In the genomic region with DNA sequence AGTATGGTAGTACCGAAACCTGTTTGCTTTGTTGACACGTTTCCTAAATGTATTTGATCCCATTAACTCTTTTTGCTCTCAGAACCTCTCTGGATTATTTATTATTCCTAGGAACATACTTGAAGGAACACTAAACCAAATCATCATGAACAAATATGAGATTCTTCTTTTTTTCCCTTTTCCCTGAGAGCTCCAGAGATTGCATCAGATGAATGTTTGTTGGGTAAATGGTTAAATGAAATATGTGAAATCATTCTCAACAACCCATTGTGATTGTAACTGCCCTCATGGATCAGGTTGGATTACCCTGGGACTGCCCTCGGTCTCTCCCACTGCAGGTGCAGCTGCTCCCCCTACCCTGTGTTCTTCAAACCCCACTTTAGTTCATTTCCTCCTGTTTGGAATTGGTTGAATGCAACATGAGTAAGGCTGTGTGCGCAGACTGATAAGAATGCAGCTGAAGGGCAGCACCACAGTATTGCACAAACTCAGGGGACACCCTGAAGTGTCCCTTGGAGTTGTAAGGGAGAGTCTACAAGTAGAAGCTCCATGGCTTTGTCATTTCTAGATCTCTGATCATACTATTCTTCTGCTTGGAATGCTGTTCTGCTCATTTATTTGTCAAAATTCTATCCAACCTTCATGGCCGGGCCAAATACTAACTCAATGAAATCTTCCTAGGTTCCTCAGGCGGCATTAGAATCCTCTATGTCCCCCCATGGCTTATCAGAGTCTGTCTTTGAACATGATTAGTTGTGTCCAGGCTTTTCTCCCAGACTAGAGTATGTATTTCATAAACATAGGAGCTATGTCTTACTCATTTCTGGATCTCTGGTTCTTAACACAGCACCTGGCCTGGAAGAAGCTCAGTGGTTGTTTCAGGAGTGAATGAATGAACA, we compare ENCODE assay signal across 1 cellular context.
TF ChIP-seq lines count a peak whose summit lies in the region.

No MANE protein-coding gene starts in this region.

TF ChIP-seq in K562, 482 proteins besides CTCF, POLR2A, EP300 and RAD21 (continued from another document and continues in another):
- TF ChIP-seq FIP1L1 (IDR thresholded peaks at IDR 0.05; ENCODE audit: low read depth, low read length, poor library complexity, severe bottlenecking) (no peak), ZNF384 (IDR thresholded peaks at IDR 0.05; ENCODE audit: low read depth, low read length) (no peak), ETV1 (tag; conservative IDR thresholded peaks at IDR 0.05; ENCODE audit: low read depth) (peak; percentile 55; the same call in 1 of the 2 replicates), SPI1 (IDR thresholded peaks at IDR 0.05; ENCODE audit: borderline replicate concordance, low read depth, low read length) (0 out of 2 replicates have a peak, but pooled peaks have one; percentile 17), POLR2AphosphoS5 (IDR thresholded peaks at IDR 0.05; ENCODE audit: control insufficient read depth, insufficient read depth, low read depth, low read length) (peak; percentile 87), ARHGAP35 (IDR thresholded peaks at IDR 0.05; ENCODE audit: partially characterized antibody) (no peak), DIDO1 (tag; IDR thresholded peaks at IDR 0.05; ENCODE audit: low read depth) (0 out of 2 replicates have a peak, but pooled peaks have one; percentile 13), ZNF589 (CRISPR knock-in tag; IDR thresholded peaks at IDR 0.05; ENCODE audit: low read depth) (peak; percentile 50; the same call in 1 of the 2 replicates), ZNF232 (CRISPR knock-in tag; IDR thresholded peaks at IDR 0.05) (no peak), SRF (CRISPR knock-in tag; IDR thresholded peaks at IDR 0.05) (no peak), FOXJ2 (tag; IDR thresholded peaks at IDR 0.05) (no peak), TAF15 (IDR thresholded peaks at IDR 0.05; ENCODE audit: low read depth, low read length) (no peak), HLTF (IDR thresholded peaks at IDR 0.05) (0 out of 2 replicates have a peak, but pooled peaks have one; percentile 31), ZZZ3 (IDR thresholded peaks at IDR 0.05) (no peak), NRF1 (conservative IDR thresholded peaks at IDR 0.05 in 1 of 2, IDR thresholded peaks at IDR 0.05 in 1 of 2) (peak; percentile 84 to 87), PURB (CRISPR knock-in tag; IDR thresholded peaks at IDR 0.05; ENCODE audit: low read depth) (no peak), ZNF77 (CRISPR knock-in tag; IDR thresholded peaks at IDR 0.05) (no peak), MTA2 (IDR thresholded peaks at IDR 0.05; ENCODE audit: low read depth) (peak; percentile 79), OTX1 (CRISPR knock-in tag; IDR thresholded peaks at IDR 0.05) (no peak), DACH1 (IDR thresholded peaks at IDR 0.05; ENCODE audit: partially characterized antibody) (peak; percentile 39), TSC22D4 (tag; IDR thresholded peaks at IDR 0.05) (no peak), NBN (IDR thresholded peaks at IDR 0.05; ENCODE audit: low read depth) (peak; percentile 92), GTF2E2 (tag; IDR thresholded peaks at IDR 0.05) (no peak), ZKSCAN1 (IDR thresholded peaks at IDR 0.05; ENCODE audit: low read depth, low read length) (peak; percentile 20; the same call in 1 of the 2 replicates), GABPB2 (CRISPR knock-in tag; conservative IDR thresholded peaks at IDR 0.05) (no peak), MXI1 (IDR thresholded peaks at IDR 0.05; ENCODE audit: low read depth, low read length) (no peak), ARNT (IDR thresholded peaks at IDR 0.05) (peak; percentile 19 to 91; a peak in 2 of 4 replicates), ZFP1 (CRISPR knock-in tag; IDR thresholded peaks at IDR 0.05) (no peak), THRAP3 (IDR thresholded peaks at IDR 0.05; ENCODE audit: borderline replicate concordance) (no peak), POLR2B (IDR thresholded peaks at IDR 0.05; ENCODE audit: low read depth, partially characterized antibody) (no peak), TFAM (CRISPR knock-in tag; conservative IDR thresholded peaks at IDR 0.05) (no peak), MEF2A (IDR thresholded peaks at IDR 0.05; ENCODE audit: control insufficient read depth, low read depth, low read length) (no peak; the same call in 1 of the 2 replicates), MAZ (CRISPR knock-in tag; conservative IDR thresholded peaks at IDR 0.05 in 1 of 2, IDR thresholded peaks at IDR 0.05 in 1 of 2) (peak; percentile 37 to 80; a peak in 2 of 4 replicates), NFRKB (IDR thresholded peaks at IDR 0.05; ENCODE audit: low read depth) (no peak; the same call in 1 of the 2 replicates), STAG1 (CRISPR knock-in tag; IDR thresholded peaks at IDR 0.05; ENCODE audit: borderline replicate concordance) (no peak), POLR3A (IDR thresholded peaks at IDR 0.05; ENCODE audit: borderline replicate concordance, extremely low read depth, insufficient read depth, insufficient read length) (no peak), HNRNPLL (IDR thresholded peaks at IDR 0.05; ENCODE audit: low read depth, low read length, poor library complexity, severe bottlenecking) (peak; percentile 42), XRCC5 (IDR thresholded peaks at IDR 0.05; ENCODE audit: low read depth, low read length) (no peak), ZNF76 (CRISPR knock-in tag; IDR thresholded peaks at IDR 0.05; ENCODE audit: borderline replicate concordance) (no peak; the same call in 1 of the 2 replicates), SMARCA4 (IDR thresholded peaks at IDR 0.05) (peak; percentile 96), ASH1L (IDR thresholded peaks at IDR 0.05; ENCODE audit: borderline replicate concordance, low read depth, partially characterized antibody) (no peak), ZSCAN29 (IDR thresholded peaks at IDR 0.05) (no peak), PCBP2 (IDR thresholded peaks at IDR 0.05; ENCODE audit: low read depth, low read length, poor library complexity, severe bottlenecking) (no peak), CXXC5 (CRISPR knock-in tag; IDR thresholded peaks at IDR 0.05) (peak; percentile 90), HNRNPUL1 (IDR thresholded peaks at IDR 0.05; ENCODE audit: low read length) (no peak)
- TF ChIP-seq, protein P1, sequence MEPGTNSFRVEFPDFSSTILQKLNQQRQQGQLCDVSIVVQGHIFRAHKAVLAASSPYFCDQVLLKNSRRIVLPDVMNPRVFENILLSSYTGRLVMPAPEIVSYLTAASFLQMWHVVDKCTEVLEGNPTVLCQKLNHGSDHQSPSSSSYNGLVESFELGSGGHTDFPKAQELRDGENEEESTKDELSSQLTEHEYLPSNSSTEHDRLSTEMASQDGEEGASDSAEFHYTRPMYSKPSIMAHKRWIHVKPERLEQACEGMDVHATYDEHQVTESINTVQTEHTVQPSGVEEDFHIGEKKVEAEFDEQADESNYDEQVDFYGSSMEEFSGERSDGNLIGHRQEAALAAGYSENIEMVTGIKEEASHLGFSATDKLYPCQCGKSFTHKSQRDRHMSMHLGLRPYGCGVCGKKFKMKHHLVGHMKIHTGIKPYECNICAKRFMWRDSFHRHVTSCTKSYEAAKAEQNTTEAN (CRISPR knock-in tag; IDR thresholded peaks at IDR 0.05), result no peak
- TF ChIP-seq, protein P2, sequence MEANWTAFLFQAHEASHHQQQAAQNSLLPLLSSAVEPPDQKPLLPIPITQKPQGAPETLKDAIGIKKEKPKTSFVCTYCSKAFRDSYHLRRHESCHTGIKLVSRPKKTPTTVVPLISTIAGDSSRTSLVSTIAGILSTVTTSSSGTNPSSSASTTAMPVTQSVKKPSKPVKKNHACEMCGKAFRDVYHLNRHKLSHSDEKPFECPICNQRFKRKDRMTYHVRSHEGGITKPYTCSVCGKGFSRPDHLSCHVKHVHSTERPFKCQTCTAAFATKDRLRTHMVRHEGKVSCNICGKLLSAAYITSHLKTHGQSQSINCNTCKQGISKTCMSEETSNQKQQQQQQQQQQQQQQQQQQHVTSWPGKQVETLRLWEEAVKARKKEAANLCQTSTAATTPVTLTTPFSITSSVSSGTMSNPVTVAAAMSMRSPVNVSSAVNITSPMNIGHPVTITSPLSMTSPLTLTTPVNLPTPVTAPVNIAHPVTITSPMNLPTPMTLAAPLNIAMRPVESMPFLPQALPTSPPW (CRISPR knock-in tag; IDR thresholded peaks at IDR 0.05), result peak; percentile 73
- TF ChIP-seq, protein P3, sequence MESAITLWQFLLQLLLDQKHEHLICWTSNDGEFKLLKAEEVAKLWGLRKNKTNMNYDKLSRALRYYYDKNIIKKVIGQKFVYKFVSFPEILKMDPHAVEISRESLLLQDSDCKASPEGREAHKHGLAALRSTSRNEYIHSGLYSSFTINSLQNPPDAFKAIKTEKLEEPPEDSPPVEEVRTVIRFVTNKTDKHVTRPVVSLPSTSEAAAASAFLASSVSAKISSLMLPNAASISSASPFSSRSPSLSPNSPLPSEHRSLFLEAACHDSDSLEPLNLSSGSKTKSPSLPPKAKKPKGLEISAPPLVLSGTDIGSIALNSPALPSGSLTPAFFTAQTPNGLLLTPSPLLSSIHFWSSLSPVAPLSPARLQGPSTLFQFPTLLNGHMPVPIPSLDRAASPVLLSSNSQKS (CRISPR knock-in tag; IDR thresholded peaks at IDR 0.05), result no peak
- TF ChIP-seq, protein P4, sequence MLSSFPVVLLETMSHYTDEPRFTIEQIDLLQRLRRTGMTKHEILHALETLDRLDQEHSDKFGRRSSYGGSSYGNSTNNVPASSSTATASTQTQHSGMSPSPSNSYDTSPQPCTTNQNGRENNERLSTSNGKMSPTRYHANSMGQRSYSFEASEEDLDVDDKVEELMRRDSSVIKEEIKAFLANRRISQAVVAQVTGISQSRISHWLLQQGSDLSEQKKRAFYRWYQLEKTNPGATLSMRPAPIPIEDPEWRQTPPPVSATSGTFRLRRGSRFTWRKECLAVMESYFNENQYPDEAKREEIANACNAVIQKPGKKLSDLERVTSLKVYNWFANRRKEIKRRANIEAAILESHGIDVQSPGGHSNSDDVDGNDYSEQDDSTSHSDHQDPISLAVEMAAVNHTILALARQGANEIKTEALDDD (IDR thresholded peaks at IDR 0.05), result no peak
- TF ChIP-seq, protein P5, sequence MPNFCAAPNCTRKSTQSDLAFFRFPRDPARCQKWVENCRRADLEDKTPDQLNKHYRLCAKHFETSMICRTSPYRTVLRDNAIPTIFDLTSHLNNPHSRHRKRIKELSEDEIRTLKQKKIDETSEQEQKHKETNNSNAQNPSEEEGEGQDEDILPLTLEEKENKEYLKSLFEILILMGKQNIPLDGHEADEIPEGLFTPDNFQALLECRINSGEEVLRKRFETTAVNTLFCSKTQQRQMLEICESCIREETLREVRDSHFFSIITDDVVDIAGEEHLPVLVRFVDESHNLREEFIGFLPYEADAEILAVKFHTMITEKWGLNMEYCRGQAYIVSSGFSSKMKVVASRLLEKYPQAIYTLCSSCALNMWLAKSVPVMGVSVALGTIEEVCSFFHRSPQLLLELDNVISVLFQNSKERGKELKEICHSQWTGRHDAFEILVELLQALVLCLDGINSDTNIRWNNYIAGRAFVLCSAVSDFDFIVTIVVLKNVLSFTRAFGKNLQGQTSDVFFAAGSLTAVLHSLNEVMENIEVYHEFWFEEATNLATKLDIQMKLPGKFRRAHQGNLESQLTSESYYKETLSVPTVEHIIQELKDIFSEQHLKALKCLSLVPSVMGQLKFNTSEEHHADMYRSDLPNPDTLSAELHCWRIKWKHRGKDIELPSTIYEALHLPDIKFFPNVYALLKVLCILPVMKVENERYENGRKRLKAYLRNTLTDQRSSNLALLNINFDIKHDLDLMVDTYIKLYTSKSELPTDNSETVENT (CRISPR knock-in tag; IDR thresholded peaks at IDR 0.05), result no peak
- TF ChIP-seq, protein P6, sequence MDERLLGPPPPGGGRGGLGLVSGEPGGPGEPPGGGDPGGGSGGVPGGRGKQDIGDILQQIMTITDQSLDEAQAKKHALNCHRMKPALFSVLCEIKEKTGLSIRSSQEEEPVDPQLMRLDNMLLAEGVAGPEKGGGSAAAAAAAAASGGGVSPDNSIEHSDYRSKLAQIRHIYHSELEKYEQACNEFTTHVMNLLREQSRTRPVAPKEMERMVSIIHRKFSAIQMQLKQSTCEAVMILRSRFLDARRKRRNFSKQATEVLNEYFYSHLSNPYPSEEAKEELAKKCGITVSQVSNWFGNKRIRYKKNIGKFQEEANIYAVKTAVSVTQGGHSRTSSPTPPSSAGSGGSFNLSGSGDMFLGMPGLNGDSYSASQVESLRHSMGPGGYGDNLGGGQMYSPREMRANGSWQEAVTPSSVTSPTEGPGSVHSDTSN (CRISPR knock-in tag; IDR thresholded peaks at IDR 0.05; ENCODE audit: low read depth), result no peak
- TF ChIP-seq, protein P6 (tag; conservative IDR thresholded peaks at IDR 0.05; ENCODE audit: low read depth), result peak; percentile 55
- TF ChIP-seq, protein P7, sequence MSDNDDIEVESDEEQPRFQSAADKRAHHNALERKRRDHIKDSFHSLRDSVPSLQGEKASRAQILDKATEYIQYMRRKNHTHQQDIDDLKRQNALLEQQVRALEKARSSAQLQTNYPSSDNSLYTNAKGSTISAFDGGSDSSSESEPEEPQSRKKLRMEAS (CRISPR knock-in tag; IDR thresholded peaks at IDR 0.05), result 0 out of 2 replicates have a peak, but pooled peaks have one; percentile 23
- TF ChIP-seq, protein P8, sequence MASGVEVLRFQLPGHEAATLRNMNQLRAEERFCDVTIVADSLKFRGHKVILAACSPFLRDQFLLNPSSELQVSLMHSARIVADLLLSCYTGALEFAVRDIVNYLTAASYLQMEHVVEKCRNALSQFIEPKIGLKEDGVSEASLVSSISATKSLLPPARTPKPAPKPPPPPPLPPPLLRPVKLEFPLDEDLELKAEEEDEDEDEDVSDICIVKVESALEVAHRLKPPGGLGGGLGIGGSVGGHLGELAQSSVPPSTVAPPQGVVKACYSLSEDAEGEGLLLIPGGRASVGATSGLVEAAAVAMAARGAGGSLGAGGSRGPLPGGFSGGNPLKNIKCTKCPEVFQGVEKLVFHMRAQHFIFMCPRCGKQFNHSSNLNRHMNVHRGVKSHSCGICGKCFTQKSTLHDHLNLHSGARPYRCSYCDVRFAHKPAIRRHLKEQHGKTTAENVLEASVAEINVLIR (CRISPR knock-in tag; IDR thresholded peaks at IDR 0.05), result no peak
- TF ChIP-seq, protein P9, sequence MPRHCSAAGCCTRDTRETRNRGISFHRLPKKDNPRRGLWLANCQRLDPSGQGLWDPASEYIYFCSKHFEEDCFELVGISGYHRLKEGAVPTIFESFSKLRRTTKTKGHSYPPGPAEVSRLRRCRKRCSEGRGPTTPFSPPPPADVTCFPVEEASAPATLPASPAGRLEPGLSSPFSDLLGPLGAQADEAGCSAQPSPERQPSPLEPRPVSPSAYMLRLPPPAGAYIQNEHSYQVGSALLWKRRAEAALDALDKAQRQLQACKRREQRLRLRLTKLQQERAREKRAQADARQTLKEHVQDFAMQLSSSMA (CRISPR knock-in tag; IDR thresholded peaks at IDR 0.05), result no peak
- TF ChIP-seq, protein P10, sequence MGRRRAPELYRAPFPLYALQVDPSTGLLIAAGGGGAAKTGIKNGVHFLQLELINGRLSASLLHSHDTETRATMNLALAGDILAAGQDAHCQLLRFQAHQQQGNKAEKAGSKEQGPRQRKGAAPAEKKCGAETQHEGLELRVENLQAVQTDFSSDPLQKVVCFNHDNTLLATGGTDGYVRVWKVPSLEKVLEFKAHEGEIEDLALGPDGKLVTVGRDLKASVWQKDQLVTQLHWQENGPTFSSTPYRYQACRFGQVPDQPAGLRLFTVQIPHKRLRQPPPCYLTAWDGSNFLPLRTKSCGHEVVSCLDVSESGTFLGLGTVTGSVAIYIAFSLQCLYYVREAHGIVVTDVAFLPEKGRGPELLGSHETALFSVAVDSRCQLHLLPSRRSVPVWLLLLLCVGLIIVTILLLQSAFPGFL (CRISPR knock-in tag; IDR thresholded peaks at IDR 0.05), result no peak
